Comparison of ENCODE assay signal across 9 cellular contexts in the genomic region with DNA sequence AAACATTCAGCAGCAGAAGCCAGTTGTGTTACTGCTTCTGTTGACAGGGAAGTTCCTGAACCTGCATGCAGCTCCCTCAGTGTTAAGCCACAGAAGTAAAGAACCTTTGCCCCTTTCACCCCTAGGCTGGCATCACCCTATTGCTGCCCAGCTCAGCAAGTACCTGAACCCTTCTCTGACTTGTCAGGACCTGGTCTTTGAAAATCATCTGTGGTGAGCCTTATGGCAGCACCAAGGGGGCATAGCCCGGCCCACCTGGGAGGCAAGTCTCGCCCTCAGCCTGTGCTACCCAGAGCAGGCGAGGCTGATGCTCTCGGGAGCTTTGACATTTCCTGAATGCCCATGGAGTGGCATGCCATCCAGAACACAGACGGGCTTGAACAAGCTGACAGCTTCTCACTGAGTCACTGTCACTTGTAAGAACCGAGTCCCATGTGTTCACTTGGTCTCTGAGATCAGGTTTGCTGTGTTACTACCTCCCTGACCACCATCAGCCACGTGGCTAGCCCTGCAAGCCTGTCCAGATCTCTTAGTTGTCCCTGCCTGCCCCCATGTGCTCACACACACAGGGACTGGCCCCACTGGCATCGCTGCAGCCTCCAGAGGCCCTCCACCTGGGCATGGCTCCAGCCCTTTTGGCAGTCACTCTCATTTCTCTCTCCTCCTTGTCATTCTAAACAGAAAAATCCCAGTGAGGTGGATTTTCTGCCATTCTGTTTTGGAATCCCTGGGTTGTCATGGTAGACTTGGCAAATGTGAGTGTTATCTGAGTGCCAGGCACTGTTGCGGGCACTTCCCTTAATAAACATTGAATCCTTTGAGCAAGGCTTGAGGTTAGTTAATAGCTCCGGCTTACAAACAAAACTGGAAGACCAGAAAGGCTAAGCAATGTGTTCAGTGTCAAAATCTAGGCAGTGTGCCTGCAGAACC. TPM values are rescaled to one million over a fixed set of nuclear protein-coding genes. Genes with fewer than 3 reads are reported as not detected.
A peak's percentile ranks its signal among the peaks of the same experiment; 100 is the strongest.
DNase-seq lines count a peak whose midpoint lies in the region; ATAC-seq and TF ChIP-seq lines count a peak whose summit lies in the region.
"Had no signal": no experiment of that assay in that cellular context is flagged by ENCODE, and none has a peak within 500 bp of the region (broad histone marks: within the 10 kb centered on the region; RNA-seq: fewer than 3 reads in every experiment).

No MANE protein-coding gene starts in this region.

- H3K9me3 ChIP-seq in body of pancreas, result no peaks in the 10 kb centered on the region

- H3K27me3 ChIP-seq in body of pancreas, result no peaks in the 10 kb centered on the region

- peak overlapping the region in 2 of 4 donors; percentile 33 to 46 for H3K27ac ChIP-seq in body of pancreas
- H3K27ac ChIP-seq: 22Rv1 had no signal

- DNase-seq in DMS 273 (lab: John Stamatoyannopoulos, UW; ENCODE audit: unreplicated experiment), result peak; percentile 60
- DNase-seq in DMS 273 treated with DMSO at 0.1 percent for 48 hours (lab: John Stamatoyannopoulos, UW), result no peak
- DNase-seq in body of pancreas, result peak; percentile 55 to 75 (median 69)
- DNase-seq in left ventricle myocardium superior, result peak; percentile 85
- DNase-seq in superior temporal gyrus (ENCODE audit: extremely low spot score), result peak; percentile 69
- DNase-seq in NCI-H1417 (lab: John Stamatoyannopoulos, UW), result no peak
- DNase-seq in NCI-H146 treated with DMSO at 0.1 percent for 48 hours (lab: John Stamatoyannopoulos, UW; ENCODE audit: unreplicated experiment), result no peak
- DNase-seq in erythroblast (lab: John Stamatoyannopoulos, UW), result no peak

- ATAC-seq in body of pancreas, result peak; percentile 66
- peak; percentile 93 for ATAC-seq in left ventricle myocardium superior

- TF ChIP-seq POLR2A in body of pancreas (IDR thresholded peaks at IDR 0.05) (no peak), erythroblast (IDR thresholded peaks at IDR 0.05; ENCODE audit: low read length) (no peak)

- TF ChIP-seq CTCF in body of pancreas (IDR thresholded peaks at IDR 0.05), result peak in 2 of 7 experiments; percentile 5 to 9

- H3K4me1 ChIP-seq in body of pancreas, result peaks cover 20% of the 10 kb centered on the region

- H3K36me3 ChIP-seq in body of pancreas (replicated peaks in 1 of 2; ENCODE audit: insufficient read depth in 1 of 2, low read depth in 2 of 2), result peaks cover 0 to 17% of the 10 kb centered on the region in 2 donors

- no peak overlapping the region for H3K4me3 ChIP-seq in body of pancreas

- WGBS in body of pancreas, 2 donors, result 10 to 55% methylated on average over 3 to 10 of the region's 10 CpGs

- intact Hi-C loops in body of pancreas (cut with DNase I), result no loop called here
- intact Hi-C loops in left ventricle myocardium superior (cut with micrococcal nuclease), result no loop called here

RNA-seq across cellular contexts. Expression of gene CARMIL2, which starts 2.9 kb away (rescaled TPM):
- total RNA-seq in body of pancreas (1 to 10 TPM in 1 of 2 donors, under 1 TPM in 1; 0.52 to 2.3 TPM), left ventricle myocardium superior (0.94 TPM)

RNA-seq across cellular contexts. Expression of gene ACD, which starts 18.0 kb away (rescaled TPM):
- total RNA-seq in body of pancreas (10 to 100 TPM; 11.4 to 33.6 TPM), left ventricle myocardium superior (7.8 TPM)

RNA-seq across cellular contexts. Expression of gene PARD6A, which starts 18.7 kb away (rescaled TPM):
- 10 to 100 TPM; 21.1 to 22.8 TPM for total RNA-seq in body of pancreas
- 3.7 TPM for total RNA-seq in left ventricle myocardium superior

RNA-seq across cellular contexts. Expression of gene ENKD1, which starts 24.5 kb away (rescaled TPM):
- total RNA-seq in body of pancreas, result 10 to 100 TPM; 68.0 to 91.0 TPM
- 9.8 TPM for total RNA-seq in left ventricle myocardium superior

RNA-seq across cellular contexts. Expression of gene C16orf86, which starts 24.6 kb away (rescaled TPM):
- 1 to 10 TPM; 7.5 to 9.6 TPM for total RNA-seq in body of pancreas
- total RNA-seq in left ventricle myocardium superior, result 2.2 TPM

Comparison
In these comparisons a context has a peak if more than half of its experiments do, and no peak if none do; other contexts are left out.
1. DNase-seq: peak in DMS 273 (single experiment), body of pancreas (4 of 4), left ventricle myocardium superior (single experiment) and superior temporal gyrus (single experiment); none in DMS 273 treated with DMSO at 0.1 percent for 48 hours (single experiment), NCI-H1417 (0 of 3), NCI-H146 treated with DMSO at 0.1 percent for 48 hours (single experiment) and erythroblast (0 of 2).